Comparison of ENCODE assay signal across 38 cellular contexts in the genomic region with DNA sequence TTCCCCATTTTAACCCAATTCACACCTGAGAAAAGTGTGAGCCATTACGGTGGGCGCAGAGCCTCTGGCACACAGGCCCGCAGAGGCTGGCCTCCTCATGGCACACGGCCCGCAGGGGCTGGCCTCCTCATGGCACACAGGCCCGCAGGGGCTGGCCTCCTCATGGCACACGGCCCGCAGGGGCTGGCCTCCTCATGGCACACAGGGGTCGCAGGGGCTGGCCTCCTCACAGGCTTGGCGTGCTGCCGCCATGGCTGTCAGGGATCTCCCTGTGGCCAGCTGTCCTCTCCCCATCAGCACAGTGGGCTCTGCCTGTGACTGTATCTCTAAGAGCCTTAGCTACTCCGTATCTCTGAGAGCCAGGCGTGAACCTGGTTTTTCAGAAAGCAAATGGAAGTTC.
"Had no signal": no experiment of that assay in that cellular context is flagged by ENCODE, and none has a peak within 500 bp of the region (broad histone marks: within the 10 kb centered on the region; RNA-seq: fewer than 3 reads in every experiment).

No MANE protein-coding gene starts in this region.

- H3K9me3 Mint-ChIP-seq: activated B cell treated with CpG ODN at 0.5 μM for 24 hours; activated CD4-positive, alpha-beta memory T cell treated with anti-CD3 and anti-CD28 coated beads for 36 hours; activated naive CD4-positive, alpha-beta T cell treated with anti-CD3 and anti-CD28 coated beads for 36 hours; activated naive CD4-positive, alpha-beta T cell treated with anti-CD3 and anti-CD28 coated beads, Interleukin-2, amount 50 U/mL, for 72 hours; activated T-cell treated with anti-CD3 and anti-CD28 coated beads, Interleukin-2, amount 50 U/mL, for 4 hours; activated T-helper 1 cell treated with anti-CD3 and anti-CD28 coated beads, Interleukin-12 subunit alpha, Interleukin-12 subunit beta, Interleukin-2, Interleukin-4 antibody, amounts not matched to agents 30 ng/mL and 10 ng/mL and 1 ng/mL, durations not matched to agents 14 hours and 24 hours and 36 hours had no signal

- DNase-seq: activated B cell treated with CpG ODN at 0.5 μM for 24 hours; activated CD4-positive, alpha-beta memory T cell treated with anti-CD3 and anti-CD28 coated beads for 36 hours; activated CD4-positive, alpha-beta T cell treated with anti-CD3 and anti-CD28 coated beads for 4 hours; activated CD4-positive, alpha-beta T cell treated with anti-CD3 and anti-CD28 coated beads, Interleukin-2, amount 50 U/mL, for 1 hour; activated CD4-positive, CD25-positive, alpha-beta regulatory T cell treated with anti-CD3 and anti-CD28 coated beads, Interleukin-2, amount 50 U/mL, for 72 hours; activated CD8-positive, alpha-beta memory T cell treated with anti-CD3 and anti-CD28 coated beads, Interleukin-2, amount 50 U/mL, for 4 hours; activated gamma-delta T cell treated with Interleukin-2 at 50 U/mL for 16 hours; activated naive CD4-positive, alpha-beta T cell treated with anti-CD3 and anti-CD28 coated beads for 36 hours; activated T-cell treated with anti-CD3 and anti-CD28 coated beads for 4 hours; activated T-cell treated with anti-CD3 and anti-CD28 coated beads, Interleukin-2, amount 50 U/mL, for 4 hours; adrenal gland; body of pancreas; Karpas-422; KBM-7; MG63; NCI-H1048; NCI-H1105 treated with DMSO at 0.1 percent for 48 hours; NCI-H1436; NCI-H1694; NCI-H1930; NCI-H2081 treated with DMSO at 0.1 percent for 48 hours; NCI-H226; NCI-H446 treated with DMSO at 0.1 percent for 48 hours; NCI-H524; NCI-H69; NK-92 treated with Interleukin-12 subunit alpha and Interleukin-12 subunit beta, amount 100 ng/mL, for 24 hours; PC-3; Peyer's patch; RPMI8226; SIG-M5; SW 1271; T-helper 1 cell; T-helper 2 cell; T-helper 9 cell had no signal

- H3K4me3 ChIP-seq: adrenal gland, body of pancreas, breast epithelium, MG63, Peyer's patch had no signal

- H3K27ac Mint-ChIP-seq: activated B cell treated with CpG ODN at 0.5 μM for 24 hours; activated CD4-positive, alpha-beta memory T cell treated with anti-CD3 and anti-CD28 coated beads for 36 hours; activated naive CD4-positive, alpha-beta T cell treated with anti-CD3 and anti-CD28 coated beads for 36 hours; activated naive CD4-positive, alpha-beta T cell treated with anti-CD3 and anti-CD28 coated beads, Interleukin-2, amount 50 U/mL, for 72 hours; activated T-helper 1 cell treated with anti-CD3 and anti-CD28 coated beads, Interleukin-12 subunit alpha, Interleukin-12 subunit beta, Interleukin-2, Interleukin-4 antibody, amounts not matched to agents 30 ng/mL and 10 ng/mL and 1 ng/mL, durations not matched to agents 14 hours and 24 hours and 36 hours had no signal

- H3K36me3 Mint-ChIP-seq: activated CD4-positive, alpha-beta memory T cell treated with anti-CD3 and anti-CD28 coated beads for 36 hours; activated naive CD4-positive, alpha-beta T cell treated with anti-CD3 and anti-CD28 coated beads, Interleukin-2, amount 50 U/mL, for 72 hours had no signal

- H3K4me1 ChIP-seq: adrenal gland, breast epithelium had no signal

- ATAC-seq: activated naive CD4-positive, alpha-beta T cell treated with anti-CD3 and anti-CD28 coated beads, Interleukin-2, amount 50 U/mL, for 72 hours; activated T-cell treated with anti-CD3 and anti-CD28 coated beads, Interleukin-2, amount 50 U/mL, for 4 hours; body of pancreas; PC-3 had no signal

- H3K27me3 ChIP-seq: adrenal gland, body of pancreas, breast epithelium, MG63, Peyer's patch had no signal

- H3K27me3 Mint-ChIP-seq: activated B cell treated with CpG ODN at 0.5 μM for 24 hours; activated CD4-positive, alpha-beta memory T cell treated with anti-CD3 and anti-CD28 coated beads for 36 hours had no signal

- H3K4me3 Mint-ChIP-seq: activated B cell treated with CpG ODN at 0.5 μM for 24 hours; activated CD4-positive, alpha-beta memory T cell treated with anti-CD3 and anti-CD28 coated beads for 36 hours; activated naive CD4-positive, alpha-beta T cell treated with anti-CD3 and anti-CD28 coated beads for 36 hours; activated T-cell treated with anti-CD3 and anti-CD28 coated beads, Interleukin-2, amount 50 U/mL, for 4 hours; activated T-helper 1 cell treated with anti-CD3 and anti-CD28 coated beads, Interleukin-12 subunit alpha, Interleukin-12 subunit beta, Interleukin-2, Interleukin-4 antibody, amounts not matched to agents 30 ng/mL and 10 ng/mL and 1 ng/mL, durations not matched to agents 14 hours and 24 hours and 36 hours had no signal

- H3K9me3 ChIP-seq: adrenal gland, body of pancreas, breast epithelium, MG63, Peyer's patch had no signal

- H3K27ac ChIP-seq: adrenal gland, body of pancreas, breast epithelium, Peyer's patch, VCaP had no signal

- H3K36me3 ChIP-seq: adrenal gland, breast epithelium, MG63, Peyer's patch had no signal
